ENCODE assay signal across 8 cellular contexts in the genomic region with DNA sequence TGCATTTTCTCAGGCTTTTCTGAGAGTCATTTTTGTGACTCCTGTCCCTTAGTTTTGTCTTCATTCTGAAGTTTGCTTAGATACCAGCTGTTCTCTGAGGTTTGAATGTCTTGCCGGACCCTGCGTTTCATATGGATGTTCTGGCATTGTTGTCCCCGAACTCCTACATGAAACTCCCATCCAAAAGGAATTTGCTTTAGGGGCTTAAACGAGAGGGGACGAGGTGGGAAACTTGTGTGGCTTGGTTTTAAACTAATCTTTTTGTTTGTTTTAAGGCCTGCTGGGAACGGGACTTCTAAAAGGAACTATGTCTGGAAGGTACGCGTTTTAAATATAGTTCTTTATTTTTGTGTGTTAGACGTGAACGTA. TPM values are rescaled to one million over a fixed set of nuclear protein-coding genes. Genes with fewer than 3 reads are reported as not detected.
DNase-seq lines count a peak whose midpoint lies in the region; ATAC-seq and TF ChIP-seq lines count a peak whose summit lies in the region.

No MANE protein-coding gene starts in this region.

- peaks cover 4 to 48% (median 15%) of the 10 kb centered on the region in 3 donors for H3K4me1 ChIP-seq in gastroesophageal sphincter

- H3K4me3 ChIP-seq in H7 (ENCODE audit: insufficient read depth, low read depth, low read length) = peak overlapping the region; percentile 85
- H3K4me3 ChIP-seq in gastroesophageal sphincter = peak overlapping the region; percentile 60 to 90
- peak overlapping the region; percentile 59 to 76 (median 64) for H3K4me3 ChIP-seq in skin epidermis

- TF ChIP-seq EP300 in gastroesophageal sphincter (IDR thresholded peaks at IDR 0.05) = no peak

- TF ChIP-seq POLR2A in gastroesophageal sphincter (IDR thresholded peaks at IDR 0.05) = no peak

- no peaks in the 10 kb centered on the region for H3K9me3 ChIP-seq in gastroesophageal sphincter

- ATAC-seq in gastroesophageal sphincter = no peak

- 0 to 1% methylated on average over 8 to 10 of the region's 10 CpGs for WGBS in gastroesophageal sphincter (ENCODE audit: low coverage in 1 of 2), 2 donors

- TF ChIP-seq CTCF in VCaP (conservative IDR thresholded peaks at IDR 0.05) (no peak), gastroesophageal sphincter (IDR thresholded peaks at IDR 0.05) (no peak)

- DNase-seq in H7 (no peak), islet precursor cell (no peak), A172 (ENCODE audit: low spot score) (no peak)
- no peak for DNase-seq in activated CD4-positive, CD25-positive, alpha-beta regulatory T cell treated with anti-CD3 and anti-CD28 coated beads, Interleukin-2, amount 50 U/mL, for 72 hours
- no peak for DNase-seq in activated effector memory CD4-positive, alpha-beta T cell treated with anti-CD3 and anti-CD28 coated beads, Interleukin-2, amount 50 U/mL, for 16 hours

- peak overlapping the region; percentile 90 for H3K27ac ChIP-seq in VCaP
- peak overlapping the region; percentile 87 to 95 (median 90) for H3K27ac ChIP-seq in gastroesophageal sphincter
- H3K27ac ChIP-seq in skin epidermis = peak overlapping the region; percentile 51 to 96 (median 92)

- peaks cover 36% of the 10 kb centered on the region for H3K36me3 ChIP-seq in H7 (replicated peaks; ENCODE audit: control insufficient read depth, insufficient read depth, low read length)
- peaks cover 0 to 46% of the 10 kb centered on the region in 2 donors for H3K36me3 ChIP-seq in gastroesophageal sphincter

- no peaks in the 10 kb centered on the region for H3K27me3 ChIP-seq in H7 (ENCODE audit: control insufficient read depth, insufficient read depth, low read length)
- H3K27me3 ChIP-seq in gastroesophageal sphincter = no peaks in the 10 kb centered on the region

RNA-seq across cellular contexts. Expression of a gene that starts 0.7 kb away (rescaled TPM):
- 909 and 971 TPM in 2 replicates for total RNA-seq in H7 (2014; rRNA removed; shearing (Covaris generic))
- 1,000 to 10,000 TPM in 1 of 4 donors, 100 to 1,000 TPM in 3; 394 to 1,032 (median 816) TPM for total RNA-seq in gastroesophageal sphincter
- total RNA-seq in A172 (2014; rRNA removed; shearing (Covaris generic)) = 720 and 850 TPM in 2 replicates

RNA-seq across cellular contexts. Expression of a gene that starts 9.4 kb away (rescaled TPM):
- 2.1 and 3.7 TPM in 2 replicates for total RNA-seq in H7 (2014; rRNA removed; shearing (Covaris generic))
- total RNA-seq in gastroesophageal sphincter = 1 to 10 TPM; 2.8 to 7.5 (median 4.1) TPM
- total RNA-seq in A172 (2014; rRNA removed; shearing (Covaris generic)) = 3.5 and 5.7 TPM in 2 replicates
